ENCODE assay signal across 10 cellular contexts in genomic region chr4:9898596-9899345, GRCh38.
A peak's percentile ranks its signal among the peaks of the same experiment; 100 is the strongest.
DNase-seq lines count a peak whose midpoint lies in the region; ATAC-seq and TF ChIP-seq lines count a peak whose summit lies in the region.
"Had no signal": no experiment of that assay in that cellular context is flagged by ENCODE, and none has a peak within 500 bp of the region (broad histone marks: within the 10 kb centered on the region; RNA-seq: fewer than 3 reads in every experiment).

No MANE protein-coding gene starts in this region.

- no peaks in the 10 kb centered on the region; a peak in 1 of 4 replicates for H3K4me1 ChIP-seq in SK-N-SH (ENCODE audit: control insufficient read depth in 1 of 2, insufficient read depth in 2 of 2, low read depth in 1 of 2, low read length in 1 of 2)
- H3K4me1 ChIP-seq in SJCRH30, result no peaks in the 10 kb centered on the region
- peaks cover 17% of the 10 kb centered on the region for H3K4me1 ChIP-seq in left ventricle myocardium inferior
- H3K4me1 ChIP-seq in stomach, result peaks cover 0 to 6% (median 0%) of the 10 kb centered on the region in 4 donors
- H3K4me1 ChIP-seq: pancreas had no signal

- DNase-seq in SK-N-SH (peak; percentile 50), SJCRH30 (peak; percentile 15 to 42), left ventricle myocardium inferior (peak; percentile 54), stomach (peak; percentile 26), T-helper 1 cell (no peak)
- DNase-seq: activated naive CD4-positive, alpha-beta T cell treated with anti-CD3 and anti-CD28 coated beads, Interleukin-2, amount 10 ng/mL, durations not matched to agents 7 days and 5 days; pancreas had no signal

- TF ChIP-seq CTCF in SK-N-SH (IDR thresholded peaks at IDR 0.05), result no peak
- TF ChIP-seq CTCF in left ventricle myocardium inferior (IDR thresholded peaks at IDR 0.05; ENCODE audit: borderline replicate concordance), result peak; percentile 67
- TF ChIP-seq CTCF in stomach (IDR thresholded peaks at IDR 0.05), result peak in 1 of 7 experiments; percentile 27

- no peaks in the 10 kb centered on the region for H3K79me2 ChIP-seq in SK-N-SH (ENCODE audit: insufficient read depth)

- POLR2A ChIA-PET in SK-N-SH (lab: Yijun Ruan, JAX), result no interaction called here

- no peaks in the 10 kb centered on the region for H3K27me3 ChIP-seq in SK-N-SH (ENCODE audit: insufficient read depth)
- peaks cover 10% of the 10 kb centered on the region; the same call in 1 of the 2 replicates for H3K27me3 ChIP-seq in SJCRH30
- H3K27me3 ChIP-seq in left ventricle myocardium inferior (ENCODE audit: low read depth), result no peaks in the 10 kb centered on the region
- no peaks in the 10 kb centered on the region for H3K27me3 ChIP-seq in stomach
- H3K27me3 ChIP-seq: pancreas had no signal

- no peak overlapping the region for H3K9ac ChIP-seq in SK-N-SH

- H3K27ac ChIP-seq in SK-N-SH (ENCODE audit: low read depth in 2 of 2, low read length in 1 of 2) (no peak overlapping the region), SJCRH30 (no peak overlapping the region), left ventricle myocardium inferior (replicated peaks) (no peak overlapping the region), stomach (no peak overlapping the region)
- H3K27ac ChIP-seq: pancreas had no signal

- WGBS in SK-N-SH (ENCODE audit: low lambda C conversion rate), result 38% methylated on average over 10 of the region's 10 CpGs
- WGBS in stomach, 5 donors, result 47 to 54% (median 52%) methylated on average over 10 of the region's 10 CpGs

- no peak for ATAC-seq in SK-N-SH treated with all-trans-retinoic acid at 6 μM for 48 hours
- no peak for ATAC-seq in HG02885 (IDR thresholded peaks at IDR 0.05; ENCODE audit: poor library complexity, unreplicated experiment)
- ATAC-seq in HG02571 (IDR thresholded peaks at IDR 0.05; ENCODE audit: unreplicated experiment), result no peak

- intact Hi-C loops in left ventricle myocardium inferior (cut with micrococcal nuclease) (loop anchor here (10.0 kb wide), 1 partner anchor 116 kb away; no protein-coding TSS in a partner anchor), stomach (cut with DNase I; ENCODE audit: low total_unique reads) (no loop called here)

- no peaks in the 10 kb centered on the region for H4K20me1 ChIP-seq in SK-N-SH (ENCODE audit: insufficient read depth)

- H3K9me2 ChIP-seq in SK-N-SH, result no peaks in the 10 kb centered on the region

- H3K4me3 ChIP-seq in SK-N-SH (ENCODE audit: low read depth in 2 of 2, low read length in 1 of 2), result no peak overlapping the region
- no peak overlapping the region for H3K4me3 ChIP-seq in SJCRH30
- H3K4me3 ChIP-seq in left ventricle myocardium inferior, result no peak overlapping the region
- no peak overlapping the region for H3K4me3 ChIP-seq in stomach
- H3K4me3 ChIP-seq: pancreas had no signal

- TF ChIP-seq EP300 in SK-N-SH (IDR thresholded peaks at IDR 0.05; ENCODE audit: borderline replicate concordance in 1 of 2, low read depth in 1 of 2, low read length in 1 of 2) (no peak), stomach (IDR thresholded peaks at IDR 0.05) (no peak)

- TF ChIP-seq RAD21 in SK-N-SH (IDR thresholded peaks at IDR 0.05; ENCODE audit: low read length), result peak; percentile 63

- no peaks in the 10 kb centered on the region for H3K9me3 ChIP-seq in SK-N-SH
- H3K9me3 ChIP-seq in SJCRH30 (replicated peaks), result no peaks in the 10 kb centered on the region
- no peaks in the 10 kb centered on the region for H3K9me3 ChIP-seq in left ventricle myocardium inferior (replicated peaks)
- H3K9me3 ChIP-seq in stomach, result no peaks in the 10 kb centered on the region
- H3K9me3 ChIP-seq: pancreas had no signal

- CTCF ChIA-PET in SK-N-SH (lab: Yijun Ruan, JAX), result interaction anchor here (0.9 to 4.4 kb wide), 14 partner anchors 8 to 138 kb away, joined by 3 to 33 read pairs (median 4); no protein-coding TSS in a partner anchor

- H3K36me3 ChIP-seq in SK-N-SH (replicated peaks in 1 of 2; ENCODE audit: control insufficient read depth in 1 of 2, insufficient read depth in 2 of 2, low read length in 1 of 2) (no peaks in the 10 kb centered on the region), SJCRH30 (no peaks in the 10 kb centered on the region), left ventricle myocardium inferior (no peaks in the 10 kb centered on the region), stomach (no peaks in the 10 kb centered on the region)
- H3K36me3 ChIP-seq: pancreas had no signal

- H3K4me2 ChIP-seq in SK-N-SH, result no peak overlapping the region

- H3F3A ChIP-seq in SK-N-SH (replicated peaks; ENCODE audit: insufficient read depth), result no peaks in the 10 kb centered on the region

- TF ChIP-seq POLR2A in stomach (IDR thresholded peaks at IDR 0.05), result no peak

- H2AFZ ChIP-seq in SK-N-SH (ENCODE audit: low read depth), result no peak overlapping the region

TF ChIP-seq in SK-N-SH, 30 proteins besides CTCF, POLR2A, EP300 and RAD21 (continues in another document):
- TF ChIP-seq GABPA (IDR thresholded peaks at IDR 0.05; ENCODE audit: low read depth) (no peak), REST (IDR thresholded peaks at IDR 0.05; ENCODE audit: low read depth, low read length) (no peak), SMC3 (IDR thresholded peaks at IDR 0.05; ENCODE audit: low read depth, low read length) (no peak), FOXM1 (IDR thresholded peaks at IDR 0.05; ENCODE audit: low read depth) (no peak), RXRA (IDR thresholded peaks at IDR 0.05; ENCODE audit: borderline replicate concordance, low read depth) (no peak), MAX (IDR thresholded peaks at IDR 0.05; ENCODE audit: low read depth) (no peak), TAF1 (IDR thresholded peaks at IDR 0.05; ENCODE audit: borderline replicate concordance, low read depth, low read length) (no peak), RFX5 (IDR thresholded peaks at IDR 0.05; ENCODE audit: low read length) (no peak)

TF ChIP-seq in SK-N-SH treated with all-trans-retinoic acid at 6 μM for 48 hours, 23 proteins besides CTCF, POLR2A, EP300 and RAD21:
- TF ChIP-seq GLIS3 (CRISPR knock-in tag; IDR thresholded peaks at IDR 0.05) (no peak), ZFP30 (CRISPR knock-in tag; IDR thresholded peaks at IDR 0.05) (no peak), CSDC2 (CRISPR knock-in tag; IDR thresholded peaks at IDR 0.05) (no peak), SNAI2 (CRISPR knock-in tag; IDR thresholded peaks at IDR 0.05) (no peak), ZNF8 (CRISPR knock-in tag; IDR thresholded peaks at IDR 0.05) (no peak), TSHZ2 (CRISPR knock-in tag; IDR thresholded peaks at IDR 0.05) (no peak), OSR1 (CRISPR knock-in tag; IDR thresholded peaks at IDR 0.05) (no peak), TOX (CRISPR knock-in tag; IDR thresholded peaks at IDR 0.05; ENCODE audit: borderline replicate concordance) (no peak), ESRRG (CRISPR knock-in tag; IDR thresholded peaks at IDR 0.05) (no peak), ZNF70 (CRISPR knock-in tag; IDR thresholded peaks at IDR 0.05) (no peak), ZNF565 (CRISPR knock-in tag; conservative IDR thresholded peaks at IDR 0.05; ENCODE audit: low read depth) (no peak), CREB5 (CRISPR knock-in tag; IDR thresholded peaks at IDR 0.05; ENCODE audit: low read depth) (no peak)

Comparison
In these comparisons a context has a peak if more than half of its experiments do, and no peak if none do; other contexts are left out.
1. DNase-seq: peak in SK-N-SH (single experiment), SJCRH30 (2 of 2), left ventricle myocardium inferior (single experiment) and stomach (single experiment); none in T-helper 1 cell (0 of 5).